20 cellular contexts compared by ENCODE assay signal in genomic region chr17:65385726-65386125, GRCh38.
"Had no signal": no experiment of that assay in that cellular context is flagged by ENCODE, and none has a peak within 500 bp of the region (broad histone marks: within the 10 kb centered on the region; RNA-seq: fewer than 3 reads in every experiment).

No MANE protein-coding gene starts in this region.

- H3K27me3 ChIP-seq: MG63 had no signal

- H3K9me3 ChIP-seq: MG63 had no signal

- H3K27ac ChIP-seq: RWPE1 had no signal

- ATAC-seq: SK-N-SH treated with all-trans-retinoic acid at 6 μM for 48 hours had no signal

- FAIRE-seq: RCC 7860 had no signal

- H3K36me3 ChIP-seq: MG63 had no signal

- DNase-seq: Karpas-422, KG1, MG63, NCI-H1092, NCI-H1105 treated with DMSO at 0.1 percent for 48 hours, NCI-H1417 treated with DMSO at 0.1 percent for 48 hours, NCI-H146, NCI-H1694 treated with DMSO at 0.1 percent for 48 hours, NCI-H1930, NCI-H2081, NCI-H2107, NCI-H2227 treated with DMSO at 0.1 percent for 48 hours, NCI-H524, NCI-H69, NCI-H774, SHP77, T-helper 1 cell had no signal

- H3K4me3 ChIP-seq: MG63 had no signal
